ENCODE assay signal across 1 cellular context in the genomic region with DNA sequence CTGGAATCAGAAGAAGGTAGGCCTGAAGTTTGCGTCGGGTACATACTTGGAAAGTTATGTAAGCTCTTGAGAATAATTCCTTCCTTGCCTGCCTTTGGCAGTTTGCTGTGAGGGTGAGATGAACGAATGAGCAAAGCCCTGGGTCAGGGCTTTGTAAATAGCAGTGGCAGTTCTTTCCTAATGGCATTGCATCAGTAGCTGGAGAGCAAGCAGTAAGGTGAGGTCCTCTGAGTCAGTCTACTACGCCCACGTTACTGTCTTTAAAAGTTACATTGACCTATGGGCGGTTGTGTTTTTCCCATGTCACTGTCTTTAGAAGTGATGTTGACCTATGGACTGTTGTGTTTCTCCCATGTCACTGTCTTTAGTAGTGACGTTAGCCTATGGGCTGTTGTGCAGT.
A peak's percentile ranks its signal among the peaks of the same experiment; 100 is the strongest.
TF ChIP-seq lines count a peak whose summit lies in the region.

No MANE protein-coding gene starts in this region.

TF ChIP-seq in HCT116, 20 proteins besides CTCF, POLR2A, EP300 and RAD21:
- peak; percentile 62; the same call in 1 of the 2 replicates for TF ChIP-seq EGR1 (IDR thresholded peaks at IDR 0.05; ENCODE audit: low read depth)
- TF ChIP-seq, protein P1, sequence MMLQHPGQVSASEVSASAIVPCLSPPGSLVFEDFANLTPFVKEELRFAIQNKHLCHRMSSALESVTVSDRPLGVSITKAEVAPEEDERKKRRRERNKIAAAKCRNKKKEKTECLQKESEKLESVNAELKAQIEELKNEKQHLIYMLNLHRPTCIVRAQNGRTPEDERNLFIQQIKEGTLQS (IDR thresholded peaks at IDR 0.05), result no peak
